ENCODE assay signal across 20 cellular contexts in genomic region chrX:78769356-78769755, GRCh38. TPM values are rescaled to one million over a fixed set of nuclear protein-coding genes. Genes with fewer than 3 reads are reported as not detected.
"Had no signal": no experiment of that assay in that cellular context is flagged by ENCODE, and none has a peak within 500 bp of the region (broad histone marks: within the 10 kb centered on the region; RNA-seq: fewer than 3 reads in every experiment).

No MANE protein-coding gene starts in this region.

- H3K27ac ChIP-seq: coronary artery, epithelial cell of prostate, foreskin keratinocyte, neutrophil, right atrium auricular region had no signal

- H3K4me1 Mint-ChIP-seq: natural killer cell had no signal

- H3K36me3 ChIP-seq: neutrophil, right atrium auricular region, sigmoid colon had no signal

- H3K4me1 ChIP-seq: foreskin keratinocyte, right atrium auricular region, sigmoid colon had no signal

- DNase-seq: caudate nucleus; effector CD8-positive, alpha-beta T cell; foreskin keratinocyte; head of caudate nucleus; hippocampal formation; left colon; mesendoderm; natural killer cell; sigmoid colon; stimulated activated CD4-positive, alpha-beta T cell treated with anti-CD3 and anti-CD28 coated beads, Interleukin-2, amount 100 ng/mL, for 48 hours; stimulated activated naive CD4-positive, alpha-beta T cell treated with Interleukin-2 at 50 U/mL for 16 hours; trophoblast cell had no signal

- H3K9me3 ChIP-seq: neutrophil, right atrium auricular region, sigmoid colon had no signal

- H3K27me3 ChIP-seq: foreskin keratinocyte, neutrophil, right atrium auricular region, sigmoid colon had no signal

- H3K9me3 Mint-ChIP-seq: natural killer cell had no signal

- H3K36me3 Mint-ChIP-seq: natural killer cell had no signal

- H3K4me3 ChIP-seq: coronary artery, right atrium auricular region, sigmoid colon, smooth muscle cell had no signal

- H3K27ac Mint-ChIP-seq: natural killer cell had no signal

- H3K4me3 Mint-ChIP-seq: natural killer cell had no signal

- ATAC-seq: foreskin keratinocyte, left colon, natural killer cell had no signal

RNA-seq across cellular contexts. Expression of gene LPAR4, which starts 21.8 kb away (rescaled TPM):
- total RNA-seq: foreskin keratinocyte, kidney epithelial cell, lung microvascular endothelial cell, natural killer cell had no signal
- polyA plus RNA-seq: foreskin keratinocyte, liver had no signal
